In the genomic region with DNA sequence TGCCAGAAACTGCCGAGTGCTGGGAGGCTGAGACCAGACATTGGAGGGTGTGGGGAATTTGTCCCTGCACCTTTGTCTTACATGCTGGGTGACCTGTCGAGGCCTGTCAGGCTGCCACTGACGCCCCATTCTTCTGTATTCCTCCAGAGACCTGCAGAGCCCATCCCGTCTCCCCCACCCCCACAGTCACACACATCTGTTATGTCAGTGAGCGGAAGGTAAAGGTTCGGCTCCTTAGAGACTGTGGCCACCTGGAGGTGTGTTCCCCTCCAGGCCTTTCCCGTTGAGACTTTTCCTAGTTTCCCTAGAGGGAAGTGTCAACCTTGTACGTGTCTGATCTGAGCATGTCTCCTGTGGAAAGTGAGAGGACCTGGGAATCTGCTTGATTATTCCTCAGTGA, we compare ENCODE assay signal across 28 cellular contexts.
DNase-seq lines count a peak whose midpoint lies in the region; ATAC-seq, FAIRE-seq and TF ChIP-seq lines count a peak whose summit lies in the region.
"Had no signal": no experiment of that assay in that cellular context is flagged by ENCODE, and none has a peak within 500 bp of the region (broad histone marks: within the 10 kb centered on the region; RNA-seq: fewer than 3 reads in every experiment).

No MANE protein-coding gene starts in this region.

- H3K4me3 Mint-ChIP-seq in H9, result no peak overlapping the region
- no peak overlapping the region for H3K4me3 Mint-ChIP-seq in activated T-helper 1 cell treated with anti-CD3 and anti-CD28 coated beads, Interleukin-12 subunit alpha, Interleukin-12 subunit beta, Interleukin-2, Interleukin-4 antibody, amounts not matched to agents 30 ng/mL and 10 ng/mL and 1 ng/mL, durations not matched to agents 14 hours and 24 hours and 36 hours
- H3K4me3 Mint-ChIP-seq: activated CD4-positive, alpha-beta T cell treated with anti-CD3 and anti-CD28 coated beads for 36 hours; activated naive CD8-positive, alpha-beta T cell treated with anti-CD3 and anti-CD28 coated beads, Interleukin-2, amount 10 ng/mL, durations not matched to agents 7 days and 5 days; nephron progenitor cell; stimulated activated effector memory CD8-positive, alpha-beta T cell treated with anti-CD3 and anti-CD28 coated beads, Interleukin-12 subunit alpha, Interleukin-12 subunit beta, amount 100 ng/mL, for 72 hours had no signal

- H3K4ac ChIP-seq in H9 (ENCODE audit: low read depth, low read length), result no peak overlapping the region

- CTCF ChIA-PET in PC-3 (lab: Charles Lee), result no interaction called here

- H4K5ac ChIP-seq in H9 (ENCODE audit: insufficient read length, low read depth, low read length), result no peak overlapping the region

- no peak overlapping the region for H3K18ac ChIP-seq in H9 (ENCODE audit: insufficient read length, low read depth, low read length)

- no peak overlapping the region for H4K91ac ChIP-seq in H9 (ENCODE audit: insufficient read length, low read depth, low read length)

- H3K9me1 ChIP-seq in keratinocyte (ENCODE audit: control insufficient read depth, extremely low read depth, insufficient read depth, low read length), result peaks cover 2% of the 10 kb centered on the region

- H3K27ac ChIP-seq in H9 (ENCODE audit: insufficient read length, low read depth, low read length), result no peak overlapping the region
- 0 out of 2 replicates have a peak overlapping the region, but pooled peaks have one; percentile 53 for H3K27ac ChIP-seq in PC-3 (ENCODE audit: low read length)
- H3K27ac ChIP-seq in effector memory CD4-positive, alpha-beta T cell (ENCODE audit: insufficient read depth, low read length, poor library complexity, severe bottlenecking), result peak overlapping the region; percentile 9
- peak overlapping the region; percentile 28 for H3K27ac ChIP-seq in keratinocyte (ENCODE audit: control insufficient read depth, insufficient read depth, low read length)
- H3K27ac ChIP-seq: colonic mucosa, gastrocnemius medialis, hepatocyte, Peyer's patch, transverse colon had no signal

- BruUV-seq in PC-3 (replicated peaks; lab: Mats Ljungman, UMichigan), result no TSS peak

- peak overlapping the region in 2 of 3 experiments; percentile 63 to 89; a peak in 3 of 7 replicates for H3K27ac Mint-ChIP-seq in H9
- no peak overlapping the region for H3K27ac Mint-ChIP-seq in activated T-helper 1 cell treated with anti-CD3 and anti-CD28 coated beads, Interleukin-12 subunit alpha, Interleukin-12 subunit beta, Interleukin-2, Interleukin-4 antibody, amounts not matched to agents 30 ng/mL and 10 ng/mL and 1 ng/mL, durations not matched to agents 14 hours and 24 hours and 36 hours
- H3K27ac Mint-ChIP-seq: activated CD4-positive, alpha-beta T cell treated with anti-CD3 and anti-CD28 coated beads for 36 hours; activated naive CD8-positive, alpha-beta T cell treated with anti-CD3 and anti-CD28 coated beads, Interleukin-2, amount 10 ng/mL, durations not matched to agents 7 days and 5 days; nephron progenitor cell; stimulated activated effector memory CD8-positive, alpha-beta T cell treated with anti-CD3 and anti-CD28 coated beads, Interleukin-12 subunit alpha, Interleukin-12 subunit beta, amount 100 ng/mL, for 72 hours had no signal

- H2AK5ac ChIP-seq in H9 (ENCODE audit: insufficient read length, low read length), result no peak overlapping the region

- no peak overlapping the region for H4K8ac ChIP-seq in H9 (replicated peaks; ENCODE audit: insufficient read length, low read depth, low read length)

- H3K27me3 Mint-ChIP-seq in H9 (ENCODE audit: low read depth), result no peaks in the 10 kb centered on the region
- peaks cover 14% of the 10 kb centered on the region for H3K27me3 Mint-ChIP-seq in activated T-helper 1 cell treated with anti-CD3 and anti-CD28 coated beads, Interleukin-12 subunit alpha, Interleukin-12 subunit beta, Interleukin-2, Interleukin-4 antibody, amounts not matched to agents 30 ng/mL and 10 ng/mL and 1 ng/mL, durations not matched to agents 14 hours and 24 hours and 36 hours (ENCODE audit: insufficient read depth)
- H3K27me3 Mint-ChIP-seq: activated CD4-positive, alpha-beta T cell treated with anti-CD3 and anti-CD28 coated beads for 36 hours; activated naive CD8-positive, alpha-beta T cell treated with anti-CD3 and anti-CD28 coated beads, Interleukin-2, amount 10 ng/mL, durations not matched to agents 7 days and 5 days; CD8-positive, alpha-beta memory T cell had no signal

- peaks cover 26 to 32% of the 10 kb centered on the region in 2 experiments for H3K4me1 Mint-ChIP-seq in H9
- H3K4me1 Mint-ChIP-seq in activated T-helper 1 cell treated with anti-CD3 and anti-CD28 coated beads, Interleukin-12 subunit alpha, Interleukin-12 subunit beta, Interleukin-2, Interleukin-4 antibody, amounts not matched to agents 30 ng/mL and 10 ng/mL and 1 ng/mL, durations not matched to agents 14 hours and 24 hours and 36 hours (ENCODE audit: low read depth), result no peaks in the 10 kb centered on the region
- H3K4me1 Mint-ChIP-seq: activated naive CD8-positive, alpha-beta T cell treated with anti-CD3 and anti-CD28 coated beads, Interleukin-2, amount 10 ng/mL, durations not matched to agents 7 days and 5 days had no signal

- no peak overlapping the region for H2BK5ac ChIP-seq in H9 (ENCODE audit: insufficient read length, low read length)

- no peaks in the 10 kb centered on the region for H3K9me3 ChIP-seq in H9 (ENCODE audit: control insufficient read depth, low read depth, low read length)
- no peaks in the 10 kb centered on the region for H3K9me3 ChIP-seq in PC-3 (ENCODE audit: low read length)
- no peaks in the 10 kb centered on the region for H3K9me3 ChIP-seq in effector memory CD4-positive, alpha-beta T cell (ENCODE audit: control insufficient read depth, low read length)
- H3K9me3 ChIP-seq in keratinocyte (ENCODE audit: control insufficient read depth, low read depth, low read length), result no peaks in the 10 kb centered on the region
- H3K9me3 ChIP-seq: BE2C, colonic mucosa, gastrocnemius medialis, Peyer's patch, transverse colon had no signal

- no peak overlapping the region for H3T11ph ChIP-seq in H9 (ENCODE audit: low read length)

- peak; percentile 23; the same call in 1 of the 3 replicates for TF ChIP-seq CTCF in H9 (conservative IDR thresholded peaks at IDR 0.05)
- TF ChIP-seq CTCF in PC-3 (conservative IDR thresholded peaks at IDR 0.05; ENCODE audit: low read depth, low read length), result no peak
- peak in 1 of 3 experiments; percentile 8 for TF ChIP-seq CTCF in keratinocyte (optimal IDR thresholded peaks at IDR 0.05 in 1 of 3, IDR thresholded peaks at IDR 0.05 in 1 of 3, conservative IDR thresholded peaks at IDR 0.05 in 1 of 3; ENCODE audit: extremely low read depth in 1 of 3, insufficient read depth in 2 of 3, low read length in 3 of 3)

- no peaks in the 10 kb centered on the region for H3F3A ChIP-seq in PC-3 (ENCODE audit: low read length, unreplicated experiment)

- H3K36me3 ChIP-seq in PC-3 (ENCODE audit: low read depth, low read length) (no peaks in the 10 kb centered on the region), keratinocyte (ENCODE audit: control insufficient read depth in 2 of 2, extremely low read depth in 1 of 2, insufficient read depth in 2 of 2, low read length in 2 of 2) (no peaks in the 10 kb centered on the region)
- no peaks in the 10 kb centered on the region for H3K36me3 ChIP-seq in effector memory CD4-positive, alpha-beta T cell (ENCODE audit: control insufficient read depth, insufficient read depth, low read length)
- H3K36me3 ChIP-seq: BE2C, colonic mucosa, gastrocnemius medialis, Peyer's patch, transverse colon had no signal

- H4K20me1 ChIP-seq in H9 (ENCODE audit: control insufficient read depth, insufficient read depth, insufficient read length) (no peaks in the 10 kb centered on the region), PC-3 (ENCODE audit: low read length) (no peaks in the 10 kb centered on the region), keratinocyte (ENCODE audit: control insufficient read depth, extremely low read depth, insufficient read depth, low read length) (no peaks in the 10 kb centered on the region)

- H3K4me3 ChIP-seq in PC-3 (ENCODE audit: low read length) (no peak overlapping the region), keratinocyte (ENCODE audit: control insufficient read depth in 2 of 3, extremely low read depth in 1 of 3, insufficient read depth in 2 of 3, low read depth in 1 of 3, low read length in 3 of 3) (no peak overlapping the region)
- no peak overlapping the region for H3K4me3 ChIP-seq in effector memory CD4-positive, alpha-beta T cell (ENCODE audit: insufficient read depth, low read depth, low read length, poor library complexity, severe bottlenecking)
- H3K4me3 ChIP-seq: colonic mucosa, gastrocnemius medialis, hepatocyte, Peyer's patch, transverse colon had no signal

- FAIRE-seq in keratinocyte (lab: Jason Lieb, UNC), result peak; percentile 48

- no peaks in the 10 kb centered on the region; a peak in 1 of 5 replicates for H3K9me3 Mint-ChIP-seq in H9
- no peaks in the 10 kb centered on the region for H3K9me3 Mint-ChIP-seq in activated T-helper 1 cell treated with anti-CD3 and anti-CD28 coated beads, Interleukin-12 subunit alpha, Interleukin-12 subunit beta, Interleukin-2, Interleukin-4 antibody, amounts not matched to agents 30 ng/mL and 10 ng/mL and 1 ng/mL, durations not matched to agents 14 hours and 24 hours and 36 hours
- H3K9me3 Mint-ChIP-seq: activated naive CD8-positive, alpha-beta T cell treated with anti-CD3 and anti-CD28 coated beads, Interleukin-2, amount 10 ng/mL, durations not matched to agents 7 days and 5 days; CD8-positive, alpha-beta memory T cell; nephron progenitor cell; stimulated activated effector memory CD8-positive, alpha-beta T cell treated with anti-CD3 and anti-CD28 coated beads, Interleukin-12 subunit alpha, Interleukin-12 subunit beta, amount 100 ng/mL, for 72 hours had no signal

- H3K79me1 ChIP-seq in H9 (ENCODE audit: insufficient read depth, low read depth, low read length, poor library complexity, severe bottlenecking), result no peaks in the 10 kb centered on the region

- H3K9ac ChIP-seq in H9 (ENCODE audit: extremely low read depth, insufficient read length, low read length) (no peak overlapping the region), PC-3 (ENCODE audit: low read length) (no peak overlapping the region), keratinocyte (ENCODE audit: control insufficient read depth, extremely low read depth, insufficient read depth, low read length) (no peak overlapping the region)

- H2BK12ac ChIP-seq in H9 (ENCODE audit: insufficient read length, low read depth, low read length), result no peak overlapping the region

- H3K56ac ChIP-seq in H9 (ENCODE audit: insufficient read length, low read depth, low read length), result no peak overlapping the region

- no peak overlapping the region for H2BK20ac ChIP-seq in H9 (ENCODE audit: low read depth, low read length, poor library complexity, severe bottlenecking)

- H2BK120ac ChIP-seq in H9 (ENCODE audit: low read depth, low read length, poor library complexity, severe bottlenecking), result no peak overlapping the region

- no peaks in the 10 kb centered on the region for H3K9me2 ChIP-seq in PC-3 (replicated peaks; ENCODE audit: low read length)

- DNase-seq in H9, result peak; percentile 50
- DNase-seq in PC-3, result no peak
- no peak for DNase-seq in effector memory CD4-positive, alpha-beta T cell
- peak; percentile 73 for DNase-seq in keratinocyte (ENCODE audit: low read depth, low spot score)
- no peak for DNase-seq in effector CD4-positive, alpha-beta T cell
- no peak for DNase-seq in activated T-helper 1 cell treated with anti-CD3 and anti-CD28 coated beads, Interleukin-12 subunit alpha, Interleukin-12 subunit beta, Interleukin-2, Interleukin-4 antibody, amounts not matched to agents 30 ng/mL and 10 ng/mL and 1 ng/mL, durations not matched to agents 14 hours and 24 hours and 36 hours (ENCODE audit: low spot score)
- no peak for DNase-seq in NCI-H345 treated with DMSO at 0.1 percent for 48 hours (lab: John Stamatoyannopoulos, UW; ENCODE audit: unreplicated experiment)
- DNase-seq: ACHN; activated CD4-positive, alpha-beta T cell treated with anti-CD3 and anti-CD28 coated beads for 36 hours; activated effector memory CD4-positive, alpha-beta T cell treated with anti-CD3 and anti-CD28 coated beads, Interleukin-2, amount 50 U/mL, for 16 hours; activated naive CD8-positive, alpha-beta T cell treated with anti-CD3 and anti-CD28 coated beads, Interleukin-2, amount 10 ng/mL, durations not matched to agents 7 days and 5 days; activated T-cell treated with anti-CD3 and anti-CD28 coated beads for 4 hours; aorta; BE2C; colonic mucosa; gastrocnemius medialis; left colon; NCI-H1092; NCI-H1694 treated with DMSO at 0.1 percent for 48 hours; NCI-H524; nephron progenitor cell; Peyer's patch; SIG-M5; transverse colon had no signal

- peaks cover 4 to 8% (median 7%) of the 10 kb centered on the region in 3 experiments; a peak in 6 of 7 replicates for H3K36me3 Mint-ChIP-seq in H9 (ENCODE audit: insufficient read depth in 1 of 3, low read depth in 3 of 3)
- H3K36me3 Mint-ChIP-seq in activated T-helper 1 cell treated with anti-CD3 and anti-CD28 coated beads, Interleukin-12 subunit alpha, Interleukin-12 subunit beta, Interleukin-2, Interleukin-4 antibody, amounts not matched to agents 30 ng/mL and 10 ng/mL and 1 ng/mL, durations not matched to agents 14 hours and 24 hours and 36 hours (ENCODE audit: low read depth), result no peaks in the 10 kb centered on the region
- H3K36me3 Mint-ChIP-seq: activated naive CD8-positive, alpha-beta T cell treated with anti-CD3 and anti-CD28 coated beads, Interleukin-2, amount 10 ng/mL, durations not matched to agents 7 days and 5 days; stimulated activated effector memory CD8-positive, alpha-beta T cell treated with anti-CD3 and anti-CD28 coated beads, Interleukin-12 subunit alpha, Interleukin-12 subunit beta, amount 100 ng/mL, for 72 hours had no signal

- H2BK15ac ChIP-seq in H9 (ENCODE audit: low read depth, low read length), result no peak overlapping the region

- H3K23me2 ChIP-seq in H9 (ENCODE audit: insufficient read length, low read depth, low read length, poor library complexity, severe bottlenecking), result no peaks in the 10 kb centered on the region

- intact Hi-C loops in PC-3 (cut with micrococcal nuclease), result no loop called here
- intact Hi-C loops in activated T-helper 1 cell treated with anti-CD3 and anti-CD28 coated beads, Interleukin-12 subunit alpha, Interleukin-12 subunit beta, Interleukin-2, Interleukin-4 antibody, amounts not matched to agents 30 ng/mL and 10 ng/mL and 1 ng/mL, durations not matched to agents 14 hours and 24 hours and 36 hours (cut with micrococcal nuclease), result no loop called here

- H3K14ac ChIP-seq in H9 (ENCODE audit: insufficient read depth, low read length), result no peak overlapping the region; the same call in 1 of the 2 replicates

- H2AFZ ChIP-seq in H9 (ENCODE audit: low read length) (no peak overlapping the region), PC-3 (ENCODE audit: low read length) (no peak overlapping the region), keratinocyte (ENCODE audit: control insufficient read depth, low read length) (no peak overlapping the region)
- H2AFZ ChIP-seq: hepatocyte had no signal

- ATAC-seq in PC-3 (no peak), GM18858 (IDR thresholded peaks at IDR 0.05; ENCODE audit: unreplicated experiment) (no peak)
- ATAC-seq: activated CD4-positive, alpha-beta T cell treated with anti-CD3 and anti-CD28 coated beads for 36 hours; gastrocnemius medialis; left colon; stimulated activated effector memory CD8-positive, alpha-beta T cell treated with anti-CD3 and anti-CD28 coated beads, Interleukin-12 subunit alpha, Interleukin-12 subunit beta, amount 100 ng/mL, for 72 hours had no signal

- H3K4me2 ChIP-seq in H9 (ENCODE audit: insufficient read depth, insufficient read length, low read length), result no peak overlapping the region
- H3K4me2 ChIP-seq in PC-3 (ENCODE audit: low read length), result no peak overlapping the region
- peak overlapping the region; percentile 46 for H3K4me2 ChIP-seq in keratinocyte (ENCODE audit: control insufficient read depth, extremely low read depth, insufficient read depth, low read depth, low read length)
- H3K4me2 ChIP-seq: hepatocyte had no signal

- dilution Hi-C loops in keratinocyte (cut with MboI; ENCODE audit: extremely low pct_ligation_motif_present, low sequenced_read_pairs), result no loop called here

- POLR2A ChIA-PET in PC-3 (lab: Charles Lee; ENCODE audit: unreplicated experiment), result interaction anchor here (0.7 kb wide), 1 partner anchor 15 kb away, joined by 4 read pairs; no protein-coding TSS in a partner anchor

- WGBS in H9 (ENCODE audit: extremely low coverage, insufficient read length, low lambda C conversion rate), result no CpG with 5 or more reads among the region's 8 CpGs

- no peak overlapping the region for H3K23ac ChIP-seq in H9 (ENCODE audit: insufficient read length, low read depth, low read length)

- no peaks in the 10 kb centered on the region; the same call in 1 of the 2 replicates for H3K4me1 ChIP-seq in H9 (ENCODE audit: insufficient read depth, low read length)
- peaks cover 69% of the 10 kb centered on the region for H3K4me1 ChIP-seq in PC-3 (ENCODE audit: insufficient read depth, low read length)
- H3K4me1 ChIP-seq in effector memory CD4-positive, alpha-beta T cell (ENCODE audit: control insufficient read depth, insufficient read depth, low read length, poor library complexity, severe bottlenecking), result no peaks in the 10 kb centered on the region
- H3K4me1 ChIP-seq in keratinocyte (ENCODE audit: control insufficient read depth, extremely low read depth, insufficient read depth, low read length), result peaks cover 49% of the 10 kb centered on the region
- H3K4me1 ChIP-seq: colonic mucosa, gastrocnemius medialis had no signal

- H3K79me2 ChIP-seq in H9 (ENCODE audit: insufficient read depth, low read length) (no peaks in the 10 kb centered on the region), PC-3 (ENCODE audit: low read length) (no peaks in the 10 kb centered on the region), keratinocyte (ENCODE audit: control insufficient read depth, insufficient read depth, low read length) (no peaks in the 10 kb centered on the region)

- H3K27me3 ChIP-seq in H9 (ENCODE audit: insufficient read depth, low read length) (no peaks in the 10 kb centered on the region), PC-3 (ENCODE audit: low read length) (no peaks in the 10 kb centered on the region), keratinocyte (ENCODE audit: control insufficient read depth, extremely low read depth, insufficient read depth, low read length) (no peaks in the 10 kb centered on the region)
- no peaks in the 10 kb centered on the region for H3K27me3 ChIP-seq in effector memory CD4-positive, alpha-beta T cell (replicated peaks; ENCODE audit: control insufficient read depth, insufficient read depth, low read length, poor library complexity, severe bottlenecking)
- H3K27me3 ChIP-seq: BE2C, colonic mucosa, gastrocnemius medialis, hepatocyte, Peyer's patch, transverse colon had no signal

Comparison
In these comparisons a context has a peak if more than half of its experiments do, and no peak if none do; other contexts are left out.
1. DNase-seq: peak in H9 (single experiment) and keratinocyte (single experiment); none in PC-3 (single experiment), effector memory CD4-positive, alpha-beta T cell (0 of 3), effector CD4-positive, alpha-beta T cell (single experiment), activated T-helper 1 cell treated with anti-CD3 and anti-CD28 coated beads, Interleukin-12 subunit alpha, Interleukin-12 subunit beta, Interleukin-2, Interleukin-4 antibody, amounts not matched to agents 30 ng/mL and 10 ng/mL and 1 ng/mL, durations not matched to agents 14 hours and 24 hours and 36 hours (single experiment) and NCI-H345 treated with DMSO at 0.1 percent for 48 hours (single experiment).